In the genomic region with DNA sequence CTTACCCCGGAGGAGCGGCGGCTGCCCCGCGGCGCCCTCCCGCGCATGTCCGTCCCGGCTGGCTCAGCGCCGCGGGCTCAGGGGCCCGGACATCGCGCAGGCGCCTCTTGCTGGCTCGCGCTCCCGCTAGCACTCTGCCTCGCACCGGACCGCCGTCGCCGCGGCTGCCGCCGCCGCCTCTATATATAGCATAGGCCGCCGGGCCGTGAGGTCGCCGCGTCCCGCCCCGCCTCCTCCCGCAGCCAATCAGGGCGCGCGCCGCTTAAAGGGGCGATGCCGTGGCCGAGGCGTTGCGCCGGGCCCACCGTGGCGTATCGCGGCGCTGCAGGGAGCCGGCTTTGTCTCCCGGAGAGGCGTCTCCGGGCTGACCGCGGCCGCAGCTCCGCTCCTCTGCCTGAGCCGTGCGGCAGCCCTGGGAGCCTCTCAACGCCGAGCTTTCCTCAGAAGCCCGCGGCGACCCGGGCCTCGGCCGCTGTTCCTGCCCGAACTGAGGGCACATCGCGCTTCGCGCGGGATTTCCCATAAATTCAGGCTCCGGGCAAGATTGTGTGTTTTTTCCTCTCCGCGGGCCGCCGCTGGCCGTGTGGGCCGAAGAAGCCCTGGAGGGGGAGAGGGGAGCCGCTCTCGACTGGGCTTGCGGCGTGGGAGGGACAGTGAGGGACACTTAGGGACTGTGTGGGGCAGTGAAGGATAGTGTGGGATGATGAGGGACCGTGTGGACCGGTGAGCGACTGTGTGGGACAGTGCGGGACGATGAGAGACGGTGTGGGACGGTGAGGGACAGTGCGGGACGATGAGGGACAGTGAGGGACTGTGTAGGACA, we compare ENCODE assay signal across 8 cellular contexts.
DNase-seq lines count a peak whose midpoint lies in the region; ATAC-seq and TF ChIP-seq lines count a peak whose summit lies in the region.

ERRFI1 (minus strand) TSS at position 157 of the 823 bp plus-strand sequence. CDS start 10,690 bp downstream, outside the sequence.

- H3K4me1 Mint-ChIP-seq in effector memory CD8-positive, alpha-beta T cell (ENCODE audit: low read depth in 2 of 2) = peaks cover 13% of the 10 kb centered on the region in 2 donors

- DNase-seq in AG04449 (ENCODE audit: low read depth, low spot score) (no peak), NCI-H69 (lab: John Stamatoyannopoulos, UW) (peak; percentile 94), medulla oblongata (ENCODE audit: extremely low spot score) (peak; percentile 95)
- DNase-seq in activated CD8-positive, alpha-beta memory T cell treated with anti-CD3 and anti-CD28 coated beads, Interleukin-2, amount 50 U/mL, for 1 hour (ENCODE audit: extremely low read depth) = peak; percentile 59
- DNase-seq in effector memory CD8-positive, alpha-beta T cell = peak; percentile 83 to 88 (median 85)
- DNase-seq in stimulated activated CD4-positive, alpha-beta T cell treated with anti-CD3 and anti-CD28 coated beads, TNF-alpha, amount 100 ng/mL, for 4 hours (ENCODE audit: low read depth in 3 of 3) = peak; percentile 74 to 80 (median 78)

- no peak for TF ChIP-seq CTCF in AG04449 (IDR thresholded peaks at IDR 0.05; ENCODE audit: insufficient read depth, low read length, missing control alignments)

- H3K27me3 Mint-ChIP-seq in effector memory CD8-positive, alpha-beta T cell = peaks cover 6 to 17% of the 10 kb centered on the region in 2 donors

- H3K36me3 Mint-ChIP-seq in effector memory CD8-positive, alpha-beta T cell (ENCODE audit: insufficient read depth) = peaks cover 12% of the 10 kb centered on the region

- peak within 1 kb of the TSS; percentile 80 for H3K4me3 ChIP-seq in AG04449 (ENCODE audit: low read depth, low read length)

- POLR2A ChIA-PET in AG04449 (lab: Yijun Ruan, JAX) = interaction anchor here (0.7 to 1.6 kb wide), 9 partner anchors 8 to 288 kb away, joined by 3 to 7 read pairs (median 5); no protein-coding TSS in a partner anchor

- ATAC-seq in GM19025 (IDR thresholded peaks at IDR 0.05; ENCODE audit: low read depth, unreplicated experiment) = peak; percentile 93
- ATAC-seq in HG03342 (IDR thresholded peaks at IDR 0.05; ENCODE audit: unreplicated experiment) = peak; percentile 89
- ATAC-seq in effector memory CD8-positive, alpha-beta T cell (replicated peaks) = peak; percentile 96

- peak within 1 kb of the TSS; percentile 90 to 91 for H3K27ac Mint-ChIP-seq in effector memory CD8-positive, alpha-beta T cell

- H3K4me3 Mint-ChIP-seq in effector memory CD8-positive, alpha-beta T cell = peak within 1 kb of the TSS; percentile 89 to 90

- CTCF ChIA-PET in AG04449 (lab: Yijun Ruan, JAX) = interaction anchor here (0.7 to 13.5 kb wide), 6 partner anchors 11 to 287 kb away, joined by 3 to 188 read pairs (median 3); no protein-coding TSS in a partner anchor

- no peaks in the 10 kb centered on the region for H3K9me3 Mint-ChIP-seq in effector memory CD8-positive, alpha-beta T cell
